In the genomic region with DNA sequence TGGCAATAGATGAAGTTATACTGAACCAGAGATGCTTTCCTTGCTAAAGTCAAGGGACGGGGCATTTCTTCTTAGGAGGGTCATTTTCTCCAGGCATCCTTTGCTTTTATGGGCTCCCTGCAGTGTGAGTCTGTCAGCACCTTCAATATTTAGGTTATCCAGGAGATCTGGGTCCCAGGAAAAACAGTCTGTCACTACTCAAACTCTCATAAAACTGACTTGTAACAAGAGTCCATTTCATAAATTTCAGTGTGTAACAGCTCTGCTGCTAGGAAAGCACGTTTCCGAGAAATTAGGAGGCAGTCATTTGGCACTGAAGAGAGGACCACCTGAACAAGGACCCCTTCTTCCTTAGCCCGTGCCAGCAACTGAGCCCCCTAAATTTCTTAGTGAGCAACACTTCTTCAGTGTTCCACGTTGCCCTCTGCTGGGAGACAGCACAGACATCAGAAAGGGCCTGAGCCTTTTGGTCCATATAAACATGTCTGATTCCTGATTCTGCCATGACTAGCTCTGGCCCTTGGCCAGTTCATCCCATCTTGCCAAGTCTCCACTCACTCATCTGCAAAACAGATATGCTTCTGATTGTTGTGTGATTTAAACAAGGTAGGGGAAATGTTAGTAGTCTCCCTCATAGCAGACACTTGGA, we compare ENCODE assay signal across 14 cellular contexts. TPM values are rescaled to one million over a fixed set of nuclear protein-coding genes. Genes with fewer than 3 reads are reported as not detected.
A peak's percentile ranks its signal among the peaks of the same experiment; 100 is the strongest.
DNase-seq lines count a peak whose midpoint lies in the region; ATAC-seq and TF ChIP-seq lines count a peak whose summit lies in the region.
"Had no signal": no experiment of that assay in that cellular context is flagged by ENCODE, and none has a peak within 500 bp of the region (broad histone marks: within the 10 kb centered on the region; RNA-seq: fewer than 3 reads in every experiment).

No MANE protein-coding gene starts in this region.

- no peak for TF ChIP-seq POLR2A in ovary (IDR thresholded peaks at IDR 0.05)

- no peak overlapping the region for H3K27ac Mint-ChIP-seq in neural progenitor cell
- H3K27ac Mint-ChIP-seq: activated naive CD4-positive, alpha-beta T cell treated with anti-CD3 and anti-CD28 coated beads, Interleukin-2, amount 50 U/mL, for 24 hours had no signal

- intact Hi-C loops in aorta (cut with DNase I) (no loop called here), ovary (cut with DNase I) (loop anchor here in 1 of 4 donors (5.0 kb wide), 1 partner anchor 626 kb away; no protein-coding TSS in a partner anchor)

- no peak overlapping the region for H3K4me3 Mint-ChIP-seq in neural progenitor cell
- H3K4me3 Mint-ChIP-seq: activated naive CD4-positive, alpha-beta T cell treated with anti-CD3 and anti-CD28 coated beads, Interleukin-2, amount 50 U/mL, for 24 hours had no signal

- H2AFZ ChIP-seq in neural progenitor cell (replicated peaks): no peak overlapping the region

- H3K27me3 Mint-ChIP-seq in neural progenitor cell (ENCODE audit: insufficient read depth, low read depth): no peaks in the 10 kb centered on the region
- H3K27me3 Mint-ChIP-seq: activated naive CD4-positive, alpha-beta T cell treated with anti-CD3 and anti-CD28 coated beads, Interleukin-2, amount 50 U/mL, for 24 hours had no signal

- TF ChIP-seq CTCF in GM06990 (IDR thresholded peaks at IDR 0.05; ENCODE audit: insufficient read depth, low read length, poor library complexity, severe bottlenecking): peak; percentile 11
- TF ChIP-seq CTCF in brain microvascular endothelial cell (IDR thresholded peaks at IDR 0.05; ENCODE audit: low read depth, low read length, missing control alignments): peak; percentile 46
- peak; percentile 49 for TF ChIP-seq CTCF in neural progenitor cell (IDR thresholded peaks at IDR 0.05)
- TF ChIP-seq CTCF in ovary (IDR thresholded peaks at IDR 0.05): no peak

- peaks cover 7% of the 10 kb centered on the region for H3K36me3 Mint-ChIP-seq in neural progenitor cell

- H3K4me1 Mint-ChIP-seq in neural progenitor cell: no peaks in the 10 kb centered on the region

- no peak for DNase-seq in GM06990 (ENCODE audit: extremely low read depth, insufficient read length)
- DNase-seq in MG63: peak; percentile 44
- peak; percentile 20 for DNase-seq in brain microvascular endothelial cell
- DNase-seq in neural progenitor cell (ENCODE audit: low spot score): peak; percentile 47
- DNase-seq in aorta: no peak
- no peak for DNase-seq in NK-92 treated with Interleukin-12 subunit alpha and Interleukin-12 subunit beta, amount 100 ng/mL, for 24 hours (lab: John Stamatoyannopoulos, UW)
- no peak for DNase-seq in ovary
- DNase-seq: activated CD4-positive, CD25-positive, alpha-beta regulatory T cell had no signal

- H3K36me3 ChIP-seq in GM06990 (ENCODE audit: control insufficient read depth, insufficient read depth, low read length): peaks cover 21% of the 10 kb centered on the region
- no peaks in the 10 kb centered on the region; the same call in 1 of the 2 replicates for H3K36me3 ChIP-seq in MG63
- peaks cover 19% of the 10 kb centered on the region for H3K36me3 ChIP-seq in brain microvascular endothelial cell (replicated peaks)
- H3K36me3 ChIP-seq in neural progenitor cell: no peaks in the 10 kb centered on the region
- H3K36me3 ChIP-seq in aorta (ENCODE audit: control insufficient read depth in 1 of 2, insufficient read depth in 2 of 2, low read length in 1 of 2): peaks cover 0 to 7% of the 10 kb centered on the region in 2 donors
- H3K36me3 ChIP-seq in ovary: no peaks in the 10 kb centered on the region

- H3K79me2 ChIP-seq in neural progenitor cell (ENCODE audit: low read depth): peaks cover under 1% of the 10 kb centered on the region

- no peak overlapping the region for H3K4me2 ChIP-seq in neural progenitor cell

- no peak overlapping the region for H3K27ac ChIP-seq in brain microvascular endothelial cell
- no peak overlapping the region for H3K27ac ChIP-seq in neural progenitor cell
- peak overlapping the region in 1 of 2 donors; percentile 15 for H3K27ac ChIP-seq in aorta (ENCODE audit: low read depth in 1 of 2, low read length in 2 of 2)
- H3K27ac ChIP-seq in ovary: no peak overlapping the region

- no peaks in the 10 kb centered on the region for H3K9me3 Mint-ChIP-seq in neural progenitor cell
- H3K9me3 Mint-ChIP-seq: activated naive CD4-positive, alpha-beta T cell treated with anti-CD3 and anti-CD28 coated beads, Interleukin-2, amount 50 U/mL, for 24 hours had no signal

- no peak for ATAC-seq in aorta (ENCODE audit: low FRiP score)
- ATAC-seq in GM19397 (IDR thresholded peaks at IDR 0.05; ENCODE audit: unreplicated experiment): no peak

- H3K4me3 ChIP-seq in GM06990 (replicated peaks; ENCODE audit: low read depth, low read length): no peak overlapping the region
- no peak overlapping the region for H3K4me3 ChIP-seq in MG63
- H3K4me3 ChIP-seq in brain microvascular endothelial cell (ENCODE audit: low read depth, low read length): no peak overlapping the region
- H3K4me3 ChIP-seq in neural progenitor cell: no peak overlapping the region
- no peak overlapping the region for H3K4me3 ChIP-seq in aorta (ENCODE audit: low read length in 2 of 2)
- H3K4me3 ChIP-seq in ovary: no peak overlapping the region

- no peak for TF ChIP-seq EP300 in ovary (IDR thresholded peaks at IDR 0.05)

- no peak overlapping the region for H3K9ac ChIP-seq in neural progenitor cell

- H3K4me1 ChIP-seq in neural progenitor cell (no peaks in the 10 kb centered on the region), aorta (ENCODE audit: control insufficient read depth in 1 of 2, insufficient read depth in 2 of 2, low read length in 2 of 2) (peaks cover 0 to 3% of the 10 kb centered on the region in 2 donors), ovary (ENCODE audit: insufficient read depth) (peaks cover 5% of the 10 kb centered on the region)

- H3F3A ChIP-seq in neural progenitor cell (ENCODE audit: low read depth): no peaks in the 10 kb centered on the region

- 71 to 74% methylated on average over 5 of the region's 5 CpGs for WGBS in aorta, 2 donors
- 62 to 70% (median 66%) methylated on average over 5 of the region's 5 CpGs for WGBS in ovary, 3 donors

- H3K27me3 ChIP-seq in GM06990 (replicated peaks; ENCODE audit: control insufficient read depth, insufficient read depth, low read length) (no peaks in the 10 kb centered on the region), MG63 (no peaks in the 10 kb centered on the region), brain microvascular endothelial cell (replicated peaks) (no peaks in the 10 kb centered on the region), neural progenitor cell (no peaks in the 10 kb centered on the region), aorta (ENCODE audit: control insufficient read depth in 1 of 2, insufficient read depth in 2 of 2, low read length in 1 of 2) (no peaks in the 10 kb centered on the region), ovary (no peaks in the 10 kb centered on the region)

- peaks cover 9% of the 10 kb centered on the region for H4K20me1 ChIP-seq in neural progenitor cell (ENCODE audit: low read depth)

- no peaks in the 10 kb centered on the region for H3K9me3 ChIP-seq in MG63
- H3K9me3 ChIP-seq in neural progenitor cell (ENCODE audit: low read depth): no peaks in the 10 kb centered on the region
- no peaks in the 10 kb centered on the region for H3K9me3 ChIP-seq in aorta (ENCODE audit: control insufficient read depth, low read length)
- no peaks in the 10 kb centered on the region for H3K9me3 ChIP-seq in ovary

- in situ Hi-C loops in brain microvascular endothelial cell (cut with HindIII; ENCODE audit: low pct_ligation_motif_present, low sequenced_read_pairs): no loop called here

RNA-seq across cellular contexts. Expression of gene GCC1, which starts 7.2 kb away (rescaled TPM):
- total RNA-seq in MG63 (2014; rRNA removed; shearing (Covaris generic); ENCODE audit: low replicate concordance): 7.2 and 8.4 TPM in 2 replicates
- 7.1 and 13.5 TPM in 2 replicates for total RNA-seq in neural progenitor cell (ENCODE audit: low replicate concordance)
- total RNA-seq in aorta: 10 to 100 TPM; 13.1 to 13.6 TPM
- polyA plus RNA-seq in aorta: 1 to 10 TPM; 5.5 to 7.3 TPM
- total RNA-seq in ovary: 10 to 100 TPM; 12.1 to 21.1 (median 16.0) TPM
- polyA plus RNA-seq in ovary: 10 to 100 TPM in 1 of 2 donors, 1 to 10 TPM in 1; 7.8 to 10.5 TPM

RNA-seq across cellular contexts. Expression of gene ARF5, which starts 10.1 kb away (rescaled TPM):
- 187 and 266 TPM in 2 replicates for total RNA-seq in MG63 (2014; rRNA removed; shearing (Covaris generic); ENCODE audit: low replicate concordance)
- 229 and 266 TPM in 2 replicates for total RNA-seq in neural progenitor cell (ENCODE audit: low replicate concordance)
- total RNA-seq in aorta: 10 to 100 TPM; 91.6 to 92.9 TPM
- polyA plus RNA-seq in aorta: 100 to 1,000 TPM; 158 to 171 TPM
- total RNA-seq in ovary: 100 to 1,000 TPM in 3 of 7 donors, 10 to 100 TPM in 4; 87.8 to 132 (median 97.3) TPM
- polyA plus RNA-seq in ovary: 100 to 1,000 TPM; 133 to 147 TPM

RNA-seq across cellular contexts. Expression of gene FSCN3, which starts 15.4 kb away (rescaled TPM):
- total RNA-seq in MG63 (2014; rRNA removed; shearing (Covaris generic); ENCODE audit: low replicate concordance): 1.3 TPM in 1 of 2 replicates, not detected in the other
- total RNA-seq in neural progenitor cell (ENCODE audit: low replicate concordance): 1.1 and 2.2 TPM in 2 replicates
- total RNA-seq in aorta: 1 to 10 TPM; 1.0 to 1.6 TPM
- polyA plus RNA-seq in aorta: not detected
- 1 to 10 TPM in 3 of 7 donors, under 1 TPM in 3, not detected in 1; 0.45 to 2.3 (median 0.98) TPM for total RNA-seq in ovary
- polyA plus RNA-seq in ovary: 1 to 10 TPM in 1 of 2 donors, under 1 TPM in 1; 0.11 to 1.4 TPM
- total RNA-seq: mucosa of gallbladder had no signal

RNA-seq across cellular contexts. Expression of gene PAX4, which starts 39.8 kb away (rescaled TPM):
- total RNA-seq in MG63 (2014; rRNA removed; shearing (Covaris generic); ENCODE audit: low replicate concordance): not detected in 2 replicates
- total RNA-seq in neural progenitor cell (ENCODE audit: low replicate concordance) (not detected in 2 replicates), aorta (not detected), ovary (not detected)
- polyA plus RNA-seq in aorta (not detected), ovary (not detected)
- total RNA-seq: HT1080, mucosa of gallbladder, temporal lobe had no signal
- polyA plus RNA-seq: esophagus had no signal

Comparison
In these comparisons a context has a peak if more than half of its experiments do, and no peak if none do; other contexts are left out.
1. DNase-seq: peak in MG63 (single experiment), brain microvascular endothelial cell (single experiment) and neural progenitor cell (single experiment); none in GM06990 (single experiment), aorta (0 of 2), NK-92 treated with Interleukin-12 subunit alpha and Interleukin-12 subunit beta, amount 100 ng/mL, for 24 hours (single experiment) and ovary (0 of 5).
2. CTCF ChIP-seq: peak in GM06990 (single experiment), brain microvascular endothelial cell (single experiment) and neural progenitor cell (single experiment); none in ovary (0 of 3).